Comparison of ENCODE assay signal across 9 cellular contexts in genomic region chr22:33302049-33302545, GRCh38.
DNase-seq lines count a peak whose midpoint lies in the region; ATAC-seq and TF ChIP-seq lines count a peak whose summit lies in the region.
"Had no signal": no experiment of that assay in that cellular context is flagged by ENCODE, and none has a peak within 500 bp of the region (broad histone marks: within the 10 kb centered on the region; RNA-seq: fewer than 3 reads in every experiment).

No MANE protein-coding gene starts in this region.

- intact Hi-C loops in left ventricle myocardium superior (cut with micrococcal nuclease) = loop anchor here (5.0 to 10.0 kb wide), 2 partner anchors 223 to 280 kb away; no protein-coding TSS in a partner anchor

- H3K79me2 ChIP-seq in KMS-11 (ENCODE audit: insufficient read depth, low read depth) = no peaks in the 10 kb centered on the region

- DNase-seq in 8988T (peak; percentile 47), SHP77 (lab: John Stamatoyannopoulos, UW) (peak; percentile 46 to 70), amniotic epithelial cell (ENCODE audit: low read depth) (peak; percentile 3), left ventricle myocardium superior (peak; percentile 92), pulmonary artery endothelial cell (ENCODE audit: low read depth, low spot score) (peak; percentile 10)

- no peak overlapping the region for H3K4me3 ChIP-seq in KMS-11 (IDR thresholded peaks at IDR 0.05; ENCODE audit: insufficient read depth, low read depth, low read length)
- H3K4me3 ChIP-seq: skin epidermis had no signal

- H3K4me2 ChIP-seq in KMS-11 = 0 out of 2 replicates have a peak overlapping the region, but pooled peaks have one; percentile 21

- H3K27me3 ChIP-seq in KMS-11 (ENCODE audit: insufficient read depth, low read depth) = no peaks in the 10 kb centered on the region

- TF ChIP-seq CTCF in GM12874 (IDR thresholded peaks at IDR 0.05; ENCODE audit: insufficient read depth, low read depth, low read length) = peak; percentile 99
- peak; percentile 85 for TF ChIP-seq CTCF in KMS-11 (conservative IDR thresholded peaks at IDR 0.05; ENCODE audit: low read depth, low read length)

- no peaks in the 10 kb centered on the region for H3K36me3 ChIP-seq in KMS-11 (ENCODE audit: insufficient read depth)

- peaks cover 3% of the 10 kb centered on the region for H3K4me1 ChIP-seq in KMS-11 (ENCODE audit: low read depth, poor library complexity, severe bottlenecking)

- H2AFZ ChIP-seq in KMS-11 (ENCODE audit: low read depth) = no peak overlapping the region; the same call in 1 of the 2 replicates

- no peak overlapping the region for H3K27ac ChIP-seq in KMS-11
- H3K27ac ChIP-seq: skin epidermis had no signal

- ATAC-seq in left ventricle myocardium superior (peak; percentile 85), GM21447 (IDR thresholded peaks at IDR 0.05; ENCODE audit: unreplicated experiment) (no peak)

- H3K9ac ChIP-seq in KMS-11 = no peak overlapping the region

- H4K20me1 ChIP-seq in KMS-11 (ENCODE audit: insufficient read depth) = no peaks in the 10 kb centered on the region

Comparison
In these comparisons a context has a peak if more than half of its experiments do, and no peak if none do; other contexts are left out.
1. DNase-seq: peak in every context shown above with its lines; median percentile 92 in left ventricle myocardium superior; 58 in SHP77; 47 in 8988T; 10 in pulmonary artery endothelial cell; 3 in amniotic epithelial cell.